8 cellular contexts compared by ENCODE assay signal in the genomic region with DNA sequence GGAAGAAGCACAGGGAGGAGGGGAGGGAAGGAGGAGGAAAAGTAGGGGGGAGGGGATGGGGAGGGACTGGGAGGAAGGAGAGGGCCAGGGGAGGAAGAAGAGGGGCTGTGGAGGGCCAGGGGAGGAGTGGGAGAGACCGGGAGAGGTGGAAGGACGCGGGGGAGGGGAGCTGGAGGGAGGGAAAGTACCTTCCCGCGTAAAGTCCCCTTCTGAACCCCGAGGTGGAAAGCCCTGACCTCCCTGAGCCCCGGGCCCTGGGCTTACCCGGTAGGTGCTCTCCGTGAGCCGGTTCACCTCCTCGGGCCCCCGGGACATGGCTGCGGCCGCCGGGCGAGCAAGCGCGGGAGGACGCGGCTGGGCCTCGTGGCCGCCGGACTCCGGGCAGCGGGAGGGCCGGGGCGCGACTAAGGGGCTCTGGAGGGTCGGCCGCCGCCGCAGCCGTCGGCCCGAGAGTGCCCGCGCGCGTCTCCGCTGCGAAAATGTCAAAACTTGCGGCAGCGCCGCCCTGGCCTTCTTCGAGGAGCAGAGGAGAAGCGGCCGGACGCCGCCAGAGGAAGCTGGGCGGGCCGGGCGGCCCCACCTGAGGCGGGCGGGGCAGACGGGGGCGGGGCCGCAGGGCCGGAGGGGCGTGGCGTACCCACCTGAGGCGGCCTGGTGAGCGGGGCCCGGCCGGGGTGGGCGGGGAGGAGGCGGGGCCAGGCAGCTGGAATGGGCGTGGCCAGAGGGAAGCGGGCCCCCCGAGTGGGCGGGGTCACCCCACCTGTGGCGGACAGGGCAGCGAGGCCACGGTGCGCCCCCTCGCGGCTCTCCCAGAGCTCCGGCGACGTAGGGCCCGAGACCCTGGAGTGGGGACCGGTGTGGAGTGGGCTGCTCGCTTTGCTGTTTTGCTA. TPM values are rescaled to one million over a fixed set of nuclear protein-coding genes. Genes with fewer than 3 reads are reported as not detected.
DNase-seq lines count a peak whose midpoint lies in the region; ATAC-seq and TF ChIP-seq lines count a peak whose summit lies in the region.

TSS of gene BAIAP2L1 (minus strand) at position 553 of the 890 bp plus-strand sequence. CDS start at position 315, 238 bp downstream.

- peaks cover 2% of the 10 kb centered on the region for H3K4me1 Mint-ChIP-seq in T-helper 17 cell

- H3K27ac ChIP-seq in spleen, result peak within 1 kb of the TSS in 3 of 8 donors; percentile 14 to 41 (median 40)

- peak; percentile 84 for DNase-seq in NCI-H128 (lab: John Stamatoyannopoulos, UW; ENCODE audit: unreplicated experiment)
- peak; percentile 66 to 76 (median 75) for DNase-seq in T-helper 17 cell
- no peak for DNase-seq in astrocyte of the cerebellum (ENCODE audit: low read depth)
- DNase-seq in spleen, result peak; percentile 93
- DNase-seq in AML-193 (lab: John Stamatoyannopoulos, UW), result no peak

- H3K4me3 ChIP-seq in astrocyte of the cerebellum (ENCODE audit: low read depth, low read length) (peak within 1 kb of the TSS; percentile 60), iPS-15b (ENCODE audit: low read depth, low read length) (peak within 1 kb of the TSS; percentile 75), spleen (peak within 1 kb of the TSS; percentile 35 to 77 (median 50))

- peak within 1 kb of the TSS; percentile 83 for H3K9ac ChIP-seq in iPS-15b (ENCODE audit: low read depth, low read length)

- H3K9me3 ChIP-seq in T-helper 17 cell (ENCODE audit: control insufficient read depth, low read length, poor library complexity, severe bottlenecking), result no peaks in the 10 kb centered on the region
- H3K9me3 ChIP-seq in iPS-15b (ENCODE audit: control insufficient read depth, insufficient read depth, low read length), result no peaks in the 10 kb centered on the region
- no peaks in the 10 kb centered on the region for H3K9me3 ChIP-seq in spleen

- intact Hi-C loops in spleen (cut with DNase I; ENCODE audit: low total_unique reads), result loop anchor here (10.0 kb wide), 1 partner anchor 106 kb away; no protein-coding TSS in a partner anchor

- peaks cover 17% of the 10 kb centered on the region for H3K27me3 Mint-ChIP-seq in T-helper 17 cell

- peak within 1 kb of the TSS; percentile 73 for H3K4me3 Mint-ChIP-seq in T-helper 17 cell

- TF ChIP-seq CTCF in GM12872 (IDR thresholded peaks at IDR 0.05; ENCODE audit: insufficient read depth, low read depth, low read length), result peak; percentile 62
- peak; percentile 64 for TF ChIP-seq CTCF in astrocyte of the cerebellum (IDR thresholded peaks at IDR 0.05; ENCODE audit: low read depth, low read length, missing control alignments)
- peak in 10 of 11 experiments; percentile 47 to 76 (median 66) for TF ChIP-seq CTCF in spleen (IDR thresholded peaks at IDR 0.05 in 8 of 11, conservative IDR thresholded peaks at IDR 0.05 in 3 of 11)

- H3K27me3 ChIP-seq in iPS-15b (ENCODE audit: control insufficient read depth, insufficient read depth, low read length) (no peaks in the 10 kb centered on the region), spleen (replicated peaks in 1 of 7) (peaks cover 0 to 65% (median 14%) of the 10 kb centered on the region in 7 donors)

- no peak for TF ChIP-seq POLR2A in spleen (IDR thresholded peaks at IDR 0.05)

- no peaks in the 10 kb centered on the region for H3K36me3 ChIP-seq in iPS-15b (ENCODE audit: control insufficient read depth, insufficient read depth, low read length)
- H3K36me3 ChIP-seq in spleen, result no peaks in the 10 kb centered on the region

- H3K4me1 ChIP-seq in iPS-15b (ENCODE audit: control insufficient read depth, insufficient read depth, low read length) (peaks cover 9% of the 10 kb centered on the region), spleen (peaks cover 0 to 23% (median 13%) of the 10 kb centered on the region in 6 donors)

- in situ Hi-C loops in astrocyte of the cerebellum (cut with HindIII; ENCODE audit: low sequenced_read_pairs), result no loop called here

- no peaks in the 10 kb centered on the region for H3K36me3 Mint-ChIP-seq in T-helper 17 cell (ENCODE audit: low read depth)

- peak; percentile 69 for ATAC-seq in HG02678 (IDR thresholded peaks at IDR 0.05; ENCODE audit: unreplicated experiment)
- ATAC-seq in T-helper 17 cell, result peak; percentile 87

- peak within 1 kb of the TSS; percentile 14 for H3K27ac Mint-ChIP-seq in T-helper 17 cell

- 1 to 3% (median 1%) methylated on average over 16 to 82 of the region's 82 CpGs for WGBS in spleen, 5 donors

RNA-seq across cellular contexts. Expression of gene BAIAP2L1, which starts in this region (rescaled TPM):
- under 1 TPM; 0.55 to 0.82 TPM for total RNA-seq in T-helper 17 cell
- 1 to 10 TPM in 5 of 7 donors, under 1 TPM in 2; 0.72 to 2.6 (median 2.1) TPM for total RNA-seq in spleen
- polyA plus RNA-seq in spleen, result 1 to 10 TPM in 2 of 3 donors, under 1 TPM in 1; 0.76 to 1.4 (median 1.2) TPM

Comparison
In these comparisons a context has a peak if more than half of its experiments do, and no peak if none do; other contexts are left out.
1. Peak in DNase-seq and ATAC-seq in T-helper 17 cell; RNA of the gene not detected or under 1 TPM.
2. DNase-seq: peak in NCI-H128 (single experiment) and spleen (single experiment); none in astrocyte of the cerebellum (single experiment) and AML-193 (0 of 2).
3. Peak in every context shown above with its lines, with median percentiles within 50 percentile points of each other: CTCF ChIP-seq and H3K4me3 ChIP-seq.